In the genomic region with DNA sequence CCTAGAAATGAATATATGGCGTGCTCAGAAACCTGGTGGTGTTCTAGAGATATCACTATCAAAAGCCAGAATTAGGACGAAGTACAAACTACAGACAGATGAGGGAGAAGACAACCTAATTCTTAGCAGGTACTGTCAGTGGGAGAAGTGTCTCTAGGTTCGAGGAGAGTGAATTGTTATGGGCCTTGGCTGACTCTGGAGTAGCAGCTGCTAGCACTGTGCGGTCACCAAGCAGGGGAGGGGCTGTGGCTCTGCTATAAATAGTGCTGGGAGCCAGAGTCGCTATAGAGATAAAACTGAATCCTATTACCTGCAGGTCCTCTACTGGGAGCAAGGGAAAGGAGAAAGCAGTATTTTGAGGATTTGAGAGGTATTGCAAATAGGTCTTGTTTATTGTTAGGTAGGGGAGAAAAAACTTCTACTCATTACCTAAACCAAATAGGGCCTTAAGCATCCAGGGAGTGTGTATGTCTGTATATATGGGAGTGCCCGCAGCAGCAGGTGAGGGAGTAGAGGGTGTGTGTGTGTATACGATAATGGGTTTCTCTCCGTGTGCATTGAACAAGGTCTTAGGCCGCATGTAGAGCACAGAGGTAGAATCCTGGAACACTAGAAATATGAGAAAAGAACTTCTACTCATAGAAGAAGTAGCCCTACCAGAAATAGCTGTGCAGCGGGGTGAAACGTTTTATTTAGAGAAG, we compare ENCODE assay signal across 9 cellular contexts. TPM values are rescaled to one million over a fixed set of nuclear protein-coding genes. Genes with fewer than 3 reads are reported as not detected.
DNase-seq lines count a peak whose midpoint lies in the region; ATAC-seq, FAIRE-seq and TF ChIP-seq lines count a peak whose summit lies in the region.
"Had no signal": no experiment of that assay in that cellular context is flagged by ENCODE, and none has a peak within 500 bp of the region (broad histone marks: within the 10 kb centered on the region; RNA-seq: fewer than 3 reads in every experiment).

No MANE protein-coding gene starts in this region.

- CTCF ChIA-PET in Caco-2 (lab: Charles Lee), result interaction anchor here (1.1 to 1.7 kb wide), 2 partner anchors 83 to 102 kb away, joined by 3 to 4 read pairs; no protein-coding TSS in a partner anchor

- no TSS peak for BruUV-seq in Caco-2 (replicated peaks; lab: Mats Ljungman, UMichigan)

- peaks cover 21% of the 10 kb centered on the region for H3K4me1 ChIP-seq in Caco-2

- peaks cover 28% of the 10 kb centered on the region for H3K36me3 Mint-ChIP-seq in Caco-2 (ENCODE audit: insufficient read depth, unreplicated experiment)
- peaks cover 1% of the 10 kb centered on the region for H3K36me3 Mint-ChIP-seq in IgD-negative memory B cell
- no peaks in the 10 kb centered on the region for H3K36me3 Mint-ChIP-seq in T-helper 17 cell (ENCODE audit: low read depth)

- H3K4me3 ChIP-seq in Caco-2 (ENCODE audit: low read depth, low read length), result no peak overlapping the region
- H3K4me3 ChIP-seq: SJSA1 had no signal

- H3K27me3 ChIP-seq in Caco-2 (replicated peaks; ENCODE audit: control insufficient read depth, insufficient read depth, low read length), result no peaks in the 10 kb centered on the region
- H3K27me3 ChIP-seq: SJSA1 had no signal

- intact Hi-C loops in Caco-2 (cut with micrococcal nuclease; ENCODE audit: unreplicated experiment), result no loop called here

- POLR2A ChIA-PET in Caco-2 (lab: Charles Lee), result no interaction called here

- FAIRE-seq in RCC 7860 (lab: Jason Lieb, UNC), result no peak

- peaks cover 8% of the 10 kb centered on the region for H3K36me3 ChIP-seq in Caco-2 (ENCODE audit: control insufficient read depth, insufficient read depth, low read length)

- no peak for ATAC-seq in T-helper 17 cell
- no peak for ATAC-seq in GM18873 (IDR thresholded peaks at IDR 0.05; ENCODE audit: low FRiP score, unreplicated experiment)

- H3K9me3 ChIP-seq in Caco-2 (no peaks in the 10 kb centered on the region), T-helper 17 cell (ENCODE audit: control insufficient read depth, low read length, poor library complexity, severe bottlenecking) (no peaks in the 10 kb centered on the region)
- H3K9me3 ChIP-seq: SJSA1 had no signal

- H3K27me3 Mint-ChIP-seq in Caco-2 (ENCODE audit: insufficient read depth, unreplicated experiment) (no peaks in the 10 kb centered on the region), IgD-negative memory B cell (no peaks in the 10 kb centered on the region), T-helper 17 cell (no peaks in the 10 kb centered on the region)

- no peak for TF ChIP-seq CTCF in Caco-2 (IDR thresholded peaks at IDR 0.05; ENCODE audit: insufficient read depth in 1 of 2, low read depth in 1 of 2, low read length in 1 of 2, severe bottlenecking in 1 of 2, unreplicated experiment in 1 of 2)

- H3K27ac Mint-ChIP-seq in Caco-2 (ENCODE audit: unreplicated experiment), result peak overlapping the region; percentile 24
- peak overlapping the region; percentile 12 to 86 (median 82) for H3K27ac Mint-ChIP-seq in IgD-negative memory B cell
- H3K27ac Mint-ChIP-seq in T-helper 17 cell, result peak overlapping the region; percentile 93

- H3K4me3 Mint-ChIP-seq in Caco-2 (ENCODE audit: unreplicated experiment) (no peak overlapping the region), IgD-negative memory B cell (peak overlapping the region; percentile 58 to 95 (median 88)), T-helper 17 cell (peak overlapping the region; percentile 75)

- H3K4me1 Mint-ChIP-seq in Caco-2 (ENCODE audit: low read depth, unreplicated experiment) (peaks cover 35% of the 10 kb centered on the region), IgD-negative memory B cell (peaks cover 35 to 42% (median 38%) of the 10 kb centered on the region in 3 donors), T-helper 17 cell (peaks cover 43% of the 10 kb centered on the region)

- H3K9me3 Mint-ChIP-seq in Caco-2 (ENCODE audit: unreplicated experiment), result no peaks in the 10 kb centered on the region
- no peaks in the 10 kb centered on the region for H3K9me3 Mint-ChIP-seq in IgD-negative memory B cell

- DNase-seq in Caco-2 (no peak), T-helper 17 cell (no peak), midbrain (lab: John Stamatoyannopoulos, UW) (peak; percentile 9), RKO (ENCODE audit: low spot score) (no peak), RCC 7860 (ENCODE audit: low spot score) (no peak), NCI-H226 (no peak)

RNA-seq across cellular contexts. Expression of a gene that starts 2.2 kb away (rescaled TPM):
- total RNA-seq in Caco-2 (2022) (63.8 and 65.9 TPM in 2 replicates), T-helper 17 cell (100 to 1,000 TPM; 155 to 209 TPM)
- polyA plus RNA-seq in IgD-negative memory B cell, result 17.5 TPM

RNA-seq across cellular contexts. Expression of a gene that starts 14.3 kb away (rescaled TPM):
- total RNA-seq in Caco-2 (2022) (40.8 and 44.8 TPM in 2 replicates), T-helper 17 cell (1 to 10 TPM; 2.2 to 4.3 TPM)
- 9.4 TPM for polyA plus RNA-seq in IgD-negative memory B cell

RNA-seq across cellular contexts. Expression of a gene that starts 23.5 kb away (rescaled TPM):
- total RNA-seq in Caco-2 (2022), result 44.7 and 48.2 TPM in 2 replicates
- 4.2 TPM for polyA plus RNA-seq in IgD-negative memory B cell
- total RNA-seq in T-helper 17 cell, result 10 to 100 TPM; 19.6 to 23.1 TPM

RNA-seq across cellular contexts. Expression of a gene that starts 57.3 kb away (rescaled TPM):
- total RNA-seq in Caco-2 (2022), result 42.2 and 43.7 TPM in 2 replicates
- polyA plus RNA-seq in IgD-negative memory B cell, result 30.6 TPM
- total RNA-seq in T-helper 17 cell, result 10 to 100 TPM; 75.3 to 77.0 TPM

Comparison
In these comparisons a context has a peak if more than half of its experiments do, and no peak if none do; other contexts are left out.
1. H3K27ac Mint-ChIP-seq: peak in every context shown above with its lines; median percentile 93 in T-helper 17 cell; 82 in IgD-negative memory B cell; 24 in Caco-2.